In genomic region chr12:86137936-86138335, GRCh38 we compare ENCODE assay signal across 15 cellular contexts.
DNase-seq lines count a peak whose midpoint lies in the region; ATAC-seq and TF ChIP-seq lines count a peak whose summit lies in the region.
"Had no signal": no experiment of that assay in that cellular context is flagged by ENCODE, and none has a peak within 500 bp of the region (broad histone marks: within the 10 kb centered on the region; RNA-seq: fewer than 3 reads in every experiment).

No MANE protein-coding gene starts in this region.

- no peak overlapping the region for H3K27ac Mint-ChIP-seq in activated T-cell treated with anti-CD3 and anti-CD28 coated beads, Interleukin-2, amount 50 U/mL, for 72 hours
- H3K27ac Mint-ChIP-seq: activated T-helper 1 cell treated with anti-CD3 and anti-CD28 coated beads, Interleukin-12 subunit alpha, Interleukin-12 subunit beta, Interleukin-2, Interleukin-4 antibody, amounts not matched to agents 30 ng/mL and 10 ng/mL and 1 ng/mL, durations not matched to agents 14 hours and 24 hours and 36 hours had no signal

- H3K36me3 Mint-ChIP-seq in activated T-cell treated with anti-CD3 and anti-CD28 coated beads, Interleukin-2, amount 50 U/mL, for 72 hours (ENCODE audit: insufficient read depth in 2 of 2) = no peaks in the 10 kb centered on the region

- H4K20me1 ChIP-seq in osteoblast (ENCODE audit: insufficient read depth, low read length) = no peaks in the 10 kb centered on the region
- H4K20me1 ChIP-seq: BLaER1 had no signal

- H3K4me3 ChIP-seq in RWPE2 (ENCODE audit: severe bottlenecking) = no peak overlapping the region
- no peak overlapping the region for H3K4me3 ChIP-seq in epithelial cell of esophagus (ENCODE audit: low read length)
- H3K4me3 ChIP-seq in osteoblast (ENCODE audit: insufficient read depth, low read length) = no peak overlapping the region
- H3K4me3 ChIP-seq in psoas muscle = no peak overlapping the region
- H3K4me3 ChIP-seq: BLaER1 had no signal

- no peak overlapping the region for H2AFZ ChIP-seq in osteoblast (ENCODE audit: low read length)

- TF ChIP-seq CTCF in RWPE2 (IDR thresholded peaks at IDR 0.05; ENCODE audit: poor library complexity, severe bottlenecking) (no peak), epithelial cell of esophagus (IDR thresholded peaks at IDR 0.05; ENCODE audit: insufficient read depth, low read depth, low read length, missing control alignments) (no peak), osteoblast (IDR thresholded peaks at IDR 0.05; ENCODE audit: extremely low read depth, low read depth, low read length) (no peak), psoas muscle (IDR thresholded peaks at IDR 0.05) (no peak)

- H3K4me2 ChIP-seq in osteoblast (ENCODE audit: insufficient read depth, low read length) = peak overlapping the region; percentile 18
- H3K4me2 ChIP-seq: BLaER1 had no signal

- DNase-seq in EL = peak; percentile 55
- no peak for DNase-seq in RWPE2 (ENCODE audit: low spot score)
- peak; percentile 93 for DNase-seq in epithelial cell of esophagus (ENCODE audit: low read depth)
- DNase-seq in osteoblast (ENCODE audit: insufficient read length, low spot score, missing footprints) = peak; percentile 54
- no peak for DNase-seq in activated T-cell treated with anti-CD3 and anti-CD28 coated beads, Interleukin-2, amount 50 U/mL, for 72 hours
- DNase-seq in psoas muscle = no peak
- DNase-seq: activated CD4-positive, alpha-beta T cell treated with anti-CD3 and anti-CD28 coated beads for 4 hours; erythroblast; NCI-H187; NCI-H774; posterior cingulate gyrus had no signal

- ATAC-seq in RWPE2 (ENCODE audit: low read depth) = peak; percentile 91
- ATAC-seq in GM18505 (IDR thresholded peaks at IDR 0.05; ENCODE audit: unreplicated experiment) = no peak
- ATAC-seq in activated T-cell treated with anti-CD3 and anti-CD28 coated beads, Interleukin-2, amount 50 U/mL, for 72 hours (replicated peaks in 1 of 2) = no peak
- ATAC-seq in psoas muscle = no peak
- ATAC-seq in GM21825 (IDR thresholded peaks at IDR 0.05; ENCODE audit: unreplicated experiment) = no peak

- H3K27ac ChIP-seq in RWPE2 (ENCODE audit: poor library complexity, severe bottlenecking) (peak overlapping the region; percentile 70), osteoblast (ENCODE audit: low read depth, low read length) (no peak overlapping the region), psoas muscle (no peak overlapping the region)
- H3K27ac ChIP-seq: BLaER1 had no signal

- TF ChIP-seq POLR2A in GM18505 (IDR thresholded peaks at IDR 0.05; ENCODE audit: borderline replicate concordance, extremely low read depth, insufficient read depth, insufficient read length) = no peak

- H3K27me3 ChIP-seq in RWPE2 (ENCODE audit: insufficient read depth, poor library complexity, severe bottlenecking) (no peaks in the 10 kb centered on the region), osteoblast (ENCODE audit: insufficient read depth, low read length) (no peaks in the 10 kb centered on the region), psoas muscle (ENCODE audit: insufficient read depth in 3 of 3, low read length in 2 of 3) (no peaks in the 10 kb centered on the region)
- H3K27me3 ChIP-seq: BLaER1 had no signal

- H3K27me3 Mint-ChIP-seq in activated T-cell treated with anti-CD3 and anti-CD28 coated beads, Interleukin-2, amount 50 U/mL, for 72 hours (ENCODE audit: low read depth) = no peaks in the 10 kb centered on the region

- WGBS in psoas muscle, 3 donors = 53 to 57% (median 55%) methylated on average over 2 of the region's 2 CpGs

- H3K4me1 Mint-ChIP-seq in activated T-cell treated with anti-CD3 and anti-CD28 coated beads, Interleukin-2, amount 50 U/mL, for 72 hours (ENCODE audit: low read depth) = no peaks in the 10 kb centered on the region

- H3K79me2 ChIP-seq in osteoblast (ENCODE audit: insufficient read depth, low read length) = no peaks in the 10 kb centered on the region

- H3K9me3 Mint-ChIP-seq in activated T-cell treated with anti-CD3 and anti-CD28 coated beads, Interleukin-2, amount 50 U/mL, for 72 hours = peaks cover 2 to 5% of the 10 kb centered on the region in 2 donors
- H3K9me3 Mint-ChIP-seq: activated T-helper 1 cell treated with anti-CD3 and anti-CD28 coated beads, Interleukin-12 subunit alpha, Interleukin-12 subunit beta, Interleukin-2, Interleukin-4 antibody, amounts not matched to agents 30 ng/mL and 10 ng/mL and 1 ng/mL, durations not matched to agents 14 hours and 24 hours and 36 hours had no signal

- intact Hi-C loops in psoas muscle (cut with DNase I) = no loop called here

- H3K4me1 ChIP-seq in RWPE2 (ENCODE audit: insufficient read depth, poor library complexity, severe bottlenecking) (peaks cover 6% of the 10 kb centered on the region), osteoblast (ENCODE audit: insufficient read depth, low read length) (peaks cover 3% of the 10 kb centered on the region), psoas muscle (no peaks in the 10 kb centered on the region)
- H3K4me1 ChIP-seq: BLaER1 had no signal

- H3K9me3 ChIP-seq in RWPE2 (ENCODE audit: severe bottlenecking) (no peaks in the 10 kb centered on the region), osteoblast (ENCODE audit: low read depth, low read length) (no peaks in the 10 kb centered on the region), psoas muscle (no peaks in the 10 kb centered on the region)
- H3K9me3 ChIP-seq: BLaER1 had no signal

- H3K36me3 ChIP-seq in RWPE2 (ENCODE audit: low read depth) = no peaks in the 10 kb centered on the region
- no peaks in the 10 kb centered on the region for H3K36me3 ChIP-seq in osteoblast (ENCODE audit: insufficient read depth, low read length)
- no peaks in the 10 kb centered on the region for H3K36me3 ChIP-seq in psoas muscle (ENCODE audit: insufficient read depth in 1 of 2, low read depth in 1 of 2)
- H3K36me3 ChIP-seq: BLaER1 had no signal

- no peak overlapping the region for H3K4me3 Mint-ChIP-seq in activated T-cell treated with anti-CD3 and anti-CD28 coated beads, Interleukin-2, amount 50 U/mL, for 72 hours
- H3K4me3 Mint-ChIP-seq: activated T-helper 1 cell treated with anti-CD3 and anti-CD28 coated beads, Interleukin-12 subunit alpha, Interleukin-12 subunit beta, Interleukin-2, Interleukin-4 antibody, amounts not matched to agents 30 ng/mL and 10 ng/mL and 1 ng/mL, durations not matched to agents 14 hours and 24 hours and 36 hours had no signal

Comparison
In these comparisons a context has a peak if more than half of its experiments do, and no peak if none do; other contexts are left out.
1. DNase-seq: peak in EL (single experiment), epithelial cell of esophagus (single experiment) and osteoblast (single experiment); none in RWPE2 (single experiment), activated T-cell treated with anti-CD3 and anti-CD28 coated beads, Interleukin-2, amount 50 U/mL, for 72 hours (0 of 2) and psoas muscle (0 of 2).